ENCODE assay signal across 20 cellular contexts in genomic region chr10:122637371-122637770, GRCh38.
A peak's percentile ranks its signal among the peaks of the same experiment; 100 is the strongest.
DNase-seq lines count a peak whose midpoint lies in the region; ATAC-seq and TF ChIP-seq lines count a peak whose summit lies in the region.
"Had no signal": no experiment of that assay in that cellular context is flagged by ENCODE, and none has a peak within 500 bp of the region (broad histone marks: within the 10 kb centered on the region; RNA-seq: fewer than 3 reads in every experiment).

No MANE protein-coding gene starts in this region.

- no peaks in the 10 kb centered on the region for H3K36me3 ChIP-seq in thyroid gland
- H3K36me3 ChIP-seq in suprapubic skin: no peaks in the 10 kb centered on the region
- H3K36me3 ChIP-seq: breast epithelium, tibial artery had no signal

- H3K4me1 ChIP-seq in thyroid gland: no peaks in the 10 kb centered on the region
- H3K4me1 ChIP-seq in suprapubic skin: no peaks in the 10 kb centered on the region
- H3K4me1 ChIP-seq: breast epithelium, tibial artery had no signal

- peak; percentile 1 for DNase-seq in NCI-H1694 treated with DMSO at 0.1 percent for 48 hours (lab: John Stamatoyannopoulos, UW)
- no peak for DNase-seq in NCI-H1694 (lab: John Stamatoyannopoulos, UW)
- peak; percentile 5 for DNase-seq in RPMI8226
- peak; percentile 11 for DNase-seq in mesenteric fat pad (ENCODE audit: low spot score)
- peak; percentile 64 to 72 for DNase-seq in thyroid gland
- no peak for DNase-seq in suprapubic skin (ENCODE audit: low spot score in 2 of 2)
- DNase-seq: activated CD4-positive, CD25-positive, alpha-beta regulatory T cell treated with anti-CD3 and anti-CD28 coated beads, Interleukin-2, amount 50 U/mL, for 72 hours; activated CD8-positive, alpha-beta T cell treated with anti-CD3 and anti-CD28 coated beads for 36 hours; activated naive CD4-positive, alpha-beta T cell treated with Interleukin-2 at 50 U/mL for 16 hours; activated T-cell treated with anti-CD3 and anti-CD28 coated beads, Interleukin-2, amount 50 U/mL, for 1 hour; midbrain; natural killer cell; NCI-H1048; NCI-H524 treated with DMSO at 0.1 percent for 48 hours; stimulated activated CD4-positive, alpha-beta T cell treated with anti-CD3 and anti-CD28 coated beads, Interleukin-2, amount 100 ng/mL, for 48 hours; stimulated activated naive CD4-positive, alpha-beta T cell had no signal

- H3K27ac ChIP-seq in thyroid gland: no peak overlapping the region
- no peak overlapping the region for H3K27ac ChIP-seq in suprapubic skin
- H3K27ac ChIP-seq: breast epithelium, tibial artery had no signal

- intact Hi-C loops in thyroid gland (cut with DNase I): no loop called here

- no peak for TF ChIP-seq CTCF in thyroid gland (IDR thresholded peaks at IDR 0.05)
- no peak for TF ChIP-seq CTCF in suprapubic skin (IDR thresholded peaks at IDR 0.05)

- no peaks in the 10 kb centered on the region for H3K9me3 ChIP-seq in thyroid gland
- H3K9me3 ChIP-seq in suprapubic skin: no peaks in the 10 kb centered on the region
- H3K9me3 ChIP-seq: breast epithelium, tibial artery had no signal

- 23 to 41% methylated on average over 2 of the region's 2 CpGs for WGBS in thyroid gland, 2 donors
- 69% methylated on average over 2 of the region's 2 CpGs for WGBS in suprapubic skin

- H3K27me3 ChIP-seq in thyroid gland (no peaks in the 10 kb centered on the region), suprapubic skin (no peaks in the 10 kb centered on the region)
- H3K27me3 ChIP-seq: breast epithelium had no signal

- H3K4me3 ChIP-seq in thyroid gland (replicated peaks in 1 of 3): no peak overlapping the region
- H3K4me3 ChIP-seq in suprapubic skin: no peak overlapping the region
- H3K4me3 ChIP-seq: breast epithelium, tibial artery had no signal

- TF ChIP-seq POLR2A in thyroid gland (IDR thresholded peaks at IDR 0.05): no peak
- no peak for TF ChIP-seq POLR2A in suprapubic skin (IDR thresholded peaks at IDR 0.05)

- no peak for TF ChIP-seq EP300 in suprapubic skin (IDR thresholded peaks at IDR 0.05)

- ATAC-seq in GM21723 (IDR thresholded peaks at IDR 0.05; ENCODE audit: unreplicated experiment) (no peak), HG03175 (IDR thresholded peaks at IDR 0.05; ENCODE audit: unreplicated experiment) (no peak)
- ATAC-seq: activated CD8-positive, alpha-beta T cell treated with anti-CD3 and anti-CD28 coated beads for 36 hours; natural killer cell had no signal

Comparison
In these comparisons a context has a peak if more than half of its experiments do, and no peak if none do; other contexts are left out.
1. DNase-seq: peak in NCI-H1694 treated with DMSO at 0.1 percent for 48 hours (single experiment), RPMI8226 (single experiment), mesenteric fat pad (single experiment) and thyroid gland (2 of 2); none in NCI-H1694 (single experiment) and suprapubic skin (0 of 2).